Comparison of ENCODE assay signal across 8 cellular contexts in the genomic region with DNA sequence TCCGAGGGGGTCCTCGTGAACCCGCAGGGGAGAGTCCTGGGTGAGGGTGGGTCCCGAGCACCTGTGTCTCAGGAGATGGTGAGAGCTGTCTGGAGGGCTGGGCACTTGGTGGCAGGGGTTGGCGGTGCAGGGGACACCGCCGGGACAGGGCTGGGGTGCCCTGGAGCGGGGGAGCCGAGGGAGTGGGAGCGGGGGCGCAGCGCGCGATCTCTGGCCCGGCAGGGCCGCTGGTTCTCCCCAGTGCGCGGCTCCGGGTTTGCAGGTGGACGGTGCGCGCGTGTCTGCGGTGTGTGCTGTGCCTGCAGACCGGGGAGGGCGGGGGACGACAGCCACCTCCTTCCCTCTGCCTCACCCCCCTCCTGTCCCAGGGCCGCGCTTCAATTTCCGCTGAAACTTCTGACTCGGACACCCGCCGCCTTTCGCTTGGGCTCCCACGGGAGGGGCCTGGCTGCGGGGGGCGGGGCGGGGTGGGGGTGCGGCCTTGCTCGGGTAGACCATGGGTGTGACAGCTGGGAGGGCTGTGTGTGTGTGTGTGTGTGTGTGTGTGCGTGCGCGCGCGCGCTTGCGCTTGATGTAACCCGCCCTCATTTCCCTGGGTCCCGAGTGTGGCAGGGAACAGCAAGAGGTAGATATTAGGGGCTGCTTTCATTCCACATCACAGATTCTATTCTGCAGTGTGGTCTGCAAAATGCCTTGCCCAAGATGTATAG. TPM values are rescaled to one million over a fixed set of nuclear protein-coding genes. Genes with fewer than 3 reads are reported as not detected.
DNase-seq lines count a peak whose midpoint lies in the region; ATAC-seq and TF ChIP-seq lines count a peak whose summit lies in the region.

No MANE protein-coding gene starts in this region.

- peaks cover 29% of the 10 kb centered on the region for H3K4me1 Mint-ChIP-seq in activated CD4-positive, alpha-beta T cell treated with anti-CD3 and anti-CD28 coated beads, Interleukin-2, amount 10 ng/mL, durations not matched to agents 7 days and 5 days

- DNase-seq in NK-92 treated with Interleukin-12 subunit alpha and Interleukin-12 subunit beta, amount 100 ng/mL, for 24 hours (lab: John Stamatoyannopoulos, UW), result peak; percentile 76
- DNase-seq in NK-92 (lab: John Stamatoyannopoulos, UW; ENCODE audit: unreplicated experiment) (no peak), NCI-H460 (ENCODE audit: extremely low read depth, low read depth) (peak; percentile 93), dorsolateral prefrontal cortex (peak in 7 of 10 donors; percentile 41 to 67 (median 54)), lower lobe of right lung (peak; percentile 87)
- DNase-seq in activated CD4-positive, alpha-beta T cell treated with anti-CD3 and anti-CD28 coated beads, Interleukin-2, amount 10 ng/mL, durations not matched to agents 7 days and 5 days, result peak; percentile 80
- peak; percentile 26 for DNase-seq in stimulated activated CD8-positive, alpha-beta memory T cell treated with anti-CD3 and anti-CD28 coated beads, Interleukin-12 subunit alpha, Interleukin-12 subunit beta, amount 100 ng/mL, for 24 hours (ENCODE audit: extremely low read depth)

- peak overlapping the region; percentile 83 for H3K4me3 Mint-ChIP-seq in activated CD4-positive, alpha-beta T cell treated with anti-CD3 and anti-CD28 coated beads, Interleukin-2, amount 10 ng/mL, durations not matched to agents 7 days and 5 days

- H3K27ac Mint-ChIP-seq in activated CD4-positive, alpha-beta T cell treated with anti-CD3 and anti-CD28 coated beads, Interleukin-2, amount 10 ng/mL, durations not matched to agents 7 days and 5 days, result peak overlapping the region; percentile 87

- H3K9me3 Mint-ChIP-seq in activated CD4-positive, alpha-beta T cell treated with anti-CD3 and anti-CD28 coated beads, Interleukin-2, amount 10 ng/mL, durations not matched to agents 7 days and 5 days, result no peaks in the 10 kb centered on the region

- H3K4me1 ChIP-seq in lower lobe of right lung, result peaks cover 5% of the 10 kb centered on the region

- H3K4me3 ChIP-seq in dorsolateral prefrontal cortex (peak overlapping the region; percentile 38 to 81 (median 67)), lower lobe of right lung (peak overlapping the region; percentile 84)

- CTCF ChIA-PET in activated CD4-positive, alpha-beta T cell treated with anti-CD3 and anti-CD28 coated beads, Interleukin-2, amount 10 ng/mL, durations not matched to agents 7 days and 5 days (lab: Charles Lee), result interaction anchor here (0.8 to 2.6 kb wide), 4 partner anchors 10 to 51 kb away, joined by 3 to 17 read pairs (median 6); no protein-coding TSS in a partner anchor

- intact Hi-C loops in dorsolateral prefrontal cortex (cut with DNase I) (no loop called here), lower lobe of right lung (cut with DNase I) (no loop called here)

- H3K27me3 ChIP-seq in dorsolateral prefrontal cortex (peaks cover 0 to 12% (median 0%) of the 10 kb centered on the region in 45 donors), lower lobe of right lung (ENCODE audit: low read depth) (no peaks in the 10 kb centered on the region)

- TF ChIP-seq CTCF in dorsolateral prefrontal cortex (IDR thresholded peaks at IDR 0.05 in 54 of 56, conservative IDR thresholded peaks at IDR 0.05 in 2 of 56; ENCODE audit: low read depth in 1 of 56, partially characterized antibody in 56 of 56), result no peak
- no peak for TF ChIP-seq CTCF in lower lobe of right lung (IDR thresholded peaks at IDR 0.05)

- H3K27ac ChIP-seq in dorsolateral prefrontal cortex, result peak overlapping the region in 34 of 59 donors; percentile 0 to 82 (median 64)
- H3K27ac ChIP-seq in lower lobe of right lung, result peak overlapping the region; percentile 79

- H3K9me3 ChIP-seq in lower lobe of right lung, result no peaks in the 10 kb centered on the region

- H3K36me3 ChIP-seq in lower lobe of right lung, result no peaks in the 10 kb centered on the region

- H3K27me3 Mint-ChIP-seq in activated CD4-positive, alpha-beta T cell treated with anti-CD3 and anti-CD28 coated beads, Interleukin-2, amount 10 ng/mL, durations not matched to agents 7 days and 5 days, result no peaks in the 10 kb centered on the region

- POLR2A ChIA-PET in activated CD4-positive, alpha-beta T cell treated with anti-CD3 and anti-CD28 coated beads, Interleukin-2, amount 10 ng/mL, durations not matched to agents 7 days and 5 days (lab: Charles Lee), result no interaction called here

- H3K36me3 Mint-ChIP-seq in activated CD4-positive, alpha-beta T cell treated with anti-CD3 and anti-CD28 coated beads, Interleukin-2, amount 10 ng/mL, durations not matched to agents 7 days and 5 days (ENCODE audit: low read depth), result peaks cover 10% of the 10 kb centered on the region

- ATAC-seq in HG02981 (IDR thresholded peaks at IDR 0.05; ENCODE audit: unreplicated experiment), result peak; percentile 68
- peak; percentile 87 to 91 for ATAC-seq in lower lobe of right lung

RNA-seq across cellular contexts. Expression of gene TRIB3, which starts 1.2 kb away (rescaled TPM):
- 433 and 534 TPM in 2 replicates for total RNA-seq in NCI-H460 (2014; rRNA removed; shearing (Covaris generic))
- 226 and 259 TPM in 2 replicates for polyA plus RNA-seq in NCI-H460 (2014; cell fraction: nucleus; rRNA removed)
- total RNA-seq in activated CD4-positive, alpha-beta T cell treated with anti-CD3 and anti-CD28 coated beads, Interleukin-2, amount 10 ng/mL, durations not matched to agents 7 days and 5 days, result 10 to 100 TPM; 16.0 to 18.8 TPM
- total RNA-seq in dorsolateral prefrontal cortex, result 1 to 10 TPM in 119 of 120 experiments, under 1 TPM in 1; 0.77 to 7.6 (median 3.4) TPM
- total RNA-seq in lower lobe of right lung, result 13.9 TPM

RNA-seq across cellular contexts. Expression of gene RBCK1, which starts 26.4 kb away (rescaled TPM):
- 211 and 227 TPM in 2 replicates for total RNA-seq in NCI-H460 (2014; rRNA removed; shearing (Covaris generic))
- polyA plus RNA-seq in NCI-H460 (2014; cell fraction: nucleus; rRNA removed), result 224 and 242 TPM in 2 replicates
- 100 to 1,000 TPM; 135 to 155 TPM for total RNA-seq in activated CD4-positive, alpha-beta T cell treated with anti-CD3 and anti-CD28 coated beads, Interleukin-2, amount 10 ng/mL, durations not matched to agents 7 days and 5 days
- 10 to 100 TPM; 36.6 to 92.7 (median 62.0) TPM for total RNA-seq in dorsolateral prefrontal cortex
- total RNA-seq in lower lobe of right lung, result 95.7 TPM

RNA-seq across cellular contexts. Expression of gene NRSN2, which starts 34.8 kb away (rescaled TPM):
- total RNA-seq in NCI-H460 (2014; rRNA removed; shearing (Covaris generic)), result 16.3 and 26.4 TPM in 2 replicates
- polyA plus RNA-seq in NCI-H460 (2014; cell fraction: nucleus; rRNA removed), result 21.1 and 38.7 TPM in 2 replicates
- total RNA-seq in activated CD4-positive, alpha-beta T cell treated with anti-CD3 and anti-CD28 coated beads, Interleukin-2, amount 10 ng/mL, durations not matched to agents 7 days and 5 days, result 1 to 10 TPM in 1 of 2 experiments, under 1 TPM in 1; 0.87 to 1.2 TPM
- total RNA-seq in dorsolateral prefrontal cortex (100 to 1,000 TPM in 114 of 120 experiments, 10 to 100 TPM in 6; 80.4 to 268 (median 159) TPM), lower lobe of right lung (17.3 TPM)

RNA-seq across cellular contexts. Expression of gene SOX12, which starts 56.4 kb away (rescaled TPM):
- total RNA-seq in NCI-H460 (2014; rRNA removed; shearing (Covaris generic)), result 11.0 and 11.1 TPM in 2 replicates
- 10.2 and 20.4 TPM in 2 replicates for polyA plus RNA-seq in NCI-H460 (2014; cell fraction: nucleus; rRNA removed)
- 1 to 10 TPM; 5.6 to 6.0 TPM for total RNA-seq in activated CD4-positive, alpha-beta T cell treated with anti-CD3 and anti-CD28 coated beads, Interleukin-2, amount 10 ng/mL, durations not matched to agents 7 days and 5 days
- 10 to 100 TPM in 119 of 120 experiments, 1 to 10 TPM in 1; 9.9 to 24.9 (median 16.7) TPM for total RNA-seq in dorsolateral prefrontal cortex
- total RNA-seq in lower lobe of right lung, result 9.8 TPM

Comparison
In these comparisons a context has a peak if more than half of its experiments do, and no peak if none do; other contexts are left out.
1. RNA of gene TRIB3, which starts 1.2 kb away (total RNA-seq): 433 to 534 TPM in NCI-H460; 16.0 to 18.8 TPM in activated CD4-positive, alpha-beta T cell treated with anti-CD3 and anti-CD28 coated beads, Interleukin-2, amount 10 ng/mL, durations not matched to agents 7 days and 5 days, 13.9 TPM in lower lobe of right lung (single experiment) and 0.77 to 7.6 TPM in dorsolateral prefrontal cortex; every median in the first group is over 10 times any median in the second.